8 cellular contexts compared by ENCODE assay signal in the genomic region with DNA sequence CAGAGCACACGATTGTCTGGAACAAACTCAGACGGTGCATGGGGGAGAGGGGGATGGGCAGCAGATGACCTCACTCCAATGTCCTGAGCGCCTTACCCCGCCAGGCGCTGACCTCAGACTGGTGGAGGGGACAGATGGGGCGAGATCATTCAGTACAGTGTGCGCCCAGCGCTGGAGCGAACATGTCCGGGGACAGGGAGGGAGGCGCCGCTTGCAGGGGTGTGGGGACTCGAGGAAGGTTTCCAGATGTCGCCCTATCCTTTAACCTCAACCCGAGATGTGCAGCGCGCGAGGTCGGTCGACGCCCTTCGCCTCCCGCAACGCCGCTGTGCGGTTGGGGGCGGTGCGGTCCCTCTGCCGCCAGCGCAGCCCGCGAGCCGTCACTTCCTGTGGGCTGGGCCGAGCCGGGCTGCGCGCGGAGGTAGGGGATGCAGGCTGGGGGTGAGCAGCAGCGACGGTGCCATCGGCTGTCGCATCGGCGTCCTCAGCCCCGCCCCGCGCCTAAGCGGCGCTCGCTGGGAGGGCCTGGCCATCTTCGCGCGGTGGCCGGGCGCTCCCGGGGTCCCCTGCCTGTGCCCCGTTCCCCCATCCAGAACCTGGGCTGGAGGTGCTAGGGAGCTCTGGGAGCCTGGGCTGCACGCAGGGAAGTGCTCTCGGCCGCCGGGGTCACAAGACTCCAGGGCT. TPM values are rescaled to one million over a fixed set of nuclear protein-coding genes. Genes with fewer than 3 reads are reported as not detected.
A peak's percentile ranks its signal among the peaks of the same experiment; 100 is the strongest.
DNase-seq lines count a peak whose midpoint lies in the region; ATAC-seq and TF ChIP-seq lines count a peak whose summit lies in the region.

No MANE protein-coding gene starts in this region.

- H3K9me3 Mint-ChIP-seq in CD4-positive, alpha-beta T cell: no peaks in the 10 kb centered on the region
- no peaks in the 10 kb centered on the region for H3K9me3 Mint-ChIP-seq in effector memory CD8-positive, alpha-beta T cell
- H3K9me3 Mint-ChIP-seq in memory B cell: no peaks in the 10 kb centered on the region

- no peaks in the 10 kb centered on the region for H3K9me2 ChIP-seq in HCT116 (ENCODE audit: insufficient read depth)

- H2AFZ ChIP-seq in HCT116 (ENCODE audit: low read depth, low read length, poor library complexity, severe bottlenecking): no peak overlapping the region

- H3K9ac ChIP-seq in HCT116 (ENCODE audit: low read length): peak overlapping the region; percentile 78

- TF ChIP-seq CTCF in CD4-positive, alpha-beta T cell (IDR thresholded peaks at IDR 0.05): no peak
- 0 out of 6 replicates have a peak, but pooled peaks of 1 of the 3 experiments have one; percentile 15 for TF ChIP-seq CTCF in HCT116 (IDR thresholded peaks at IDR 0.05 in 2 of 3, conservative IDR thresholded peaks at IDR 0.05 in 1 of 3; ENCODE audit: borderline replicate concordance in 1 of 3, insufficient read depth in 1 of 3, low read depth in 2 of 3, low read length in 2 of 3)

- intact Hi-C loops in CD4-positive, alpha-beta T cell (cut with DNase I, micrococcal nuclease): loop anchor here (2.0 to 10.0 kb wide), 4 partner anchors 31 to 423 kb away; a partner anchor contains a TSS
- intact Hi-C loops in HCT116 (cut with micrococcal nuclease): no loop called here

- no peak for TF ChIP-seq RAD21 in HCT116 (IDR thresholded peaks at IDR 0.05; ENCODE audit: low read depth)

- no peaks in the 10 kb centered on the region for H3K79me2 ChIP-seq in HCT116 (ENCODE audit: insufficient read depth, low read length)

- RAD21 ChIA-PET in HCT116 (lab: Charles Lee; ENCODE audit: low non-redundant PET in 1 of 2, low total read pairs in 2 of 2, uncharacterized antibody in 2 of 2, unreplicated experiment in 2 of 2): no interaction called here

- H3K36me3 Mint-ChIP-seq in CD4-positive, alpha-beta T cell (ENCODE audit: low read depth): no peaks in the 10 kb centered on the region
- peaks cover 9% of the 10 kb centered on the region for H3K36me3 Mint-ChIP-seq in effector memory CD8-positive, alpha-beta T cell (ENCODE audit: insufficient read depth)
- H3K36me3 Mint-ChIP-seq in memory B cell: no peaks in the 10 kb centered on the region

- peak; percentile 91 for ATAC-seq in CD4-positive, alpha-beta T cell (ENCODE audit: poor library complexity)
- ATAC-seq in HCT116 (peak; percentile 96), memory B cell (ENCODE audit: low read depth) (peak; percentile 88), HG03095 (IDR thresholded peaks at IDR 0.05; ENCODE audit: unreplicated experiment) (no peak)
- ATAC-seq in effector memory CD8-positive, alpha-beta T cell (replicated peaks): peak; percentile 92

- TF ChIP-seq POLR2A in HCT116 (IDR thresholded peaks at IDR 0.05; ENCODE audit: borderline replicate concordance, extremely low read depth, insufficient read depth, insufficient read length): peak; percentile 96

- H4K20me1 ChIP-seq in HCT116 (ENCODE audit: insufficient read depth): no peaks in the 10 kb centered on the region

- no TSS peak for BruUV-seq in HCT116 (replicated peaks; lab: Mats Ljungman, UMichigan)

- POLR2A ChIA-PET in CD4-positive, alpha-beta T cell (lab: Charles Lee): interaction anchor here (1.0 to 2.5 kb wide), 3 partner anchors 10 to 52 kb away, joined by 3 to 11 read pairs (median 10); a partner anchor contains a TSS
- POLR2A ChIA-PET in HCT116 (lab: Charles Lee): interaction anchor here (1.4 to 2.5 kb wide), 3 partner anchors 9 to 53 kb away, joined by 3 to 11 read pairs (median 10); a partner anchor contains a TSS

- H3K4me1 ChIP-seq in HCT116 (ENCODE audit: control insufficient read depth in 1 of 2, insufficient read depth in 2 of 2, low read length in 2 of 2): peaks cover 13 to 28% of the 10 kb centered on the region in 2 experiments

- CTCF ChIA-PET in CD4-positive, alpha-beta T cell (lab: Charles Lee): no interaction called here
- CTCF ChIA-PET in HCT116 (lab: Charles Lee): interaction anchor here (1.1 to 1.9 kb wide), 3 partner anchors 10 to 24 kb away, joined by 3 to 8 read pairs (median 3); a partner anchor contains a TSS

- H3K27ac Mint-ChIP-seq in CD4-positive, alpha-beta T cell: peak overlapping the region; percentile 89
- peak overlapping the region; percentile 78 to 91 for H3K27ac Mint-ChIP-seq in effector memory CD8-positive, alpha-beta T cell
- H3K27ac Mint-ChIP-seq in memory B cell: no peak overlapping the region

- H3K27me3 Mint-ChIP-seq in CD4-positive, alpha-beta T cell: peaks cover 2% of the 10 kb centered on the region
- H3K27me3 Mint-ChIP-seq in effector memory CD8-positive, alpha-beta T cell: peaks cover 0 to 9% of the 10 kb centered on the region in 2 donors
- H3K27me3 Mint-ChIP-seq in memory B cell: peaks cover 17% of the 10 kb centered on the region

- peak overlapping the region; percentile 91 for H3K4me3 Mint-ChIP-seq in CD4-positive, alpha-beta T cell
- H3K4me3 Mint-ChIP-seq in effector memory CD8-positive, alpha-beta T cell: peak overlapping the region; percentile 79 to 89
- peak overlapping the region; percentile 89 for H3K4me3 Mint-ChIP-seq in memory B cell

- H3K4me3 ChIP-seq in HCT116 (replicated peaks in 1 of 2; ENCODE audit: low read depth in 1 of 2, low read length in 2 of 2): peak overlapping the region; percentile 57 to 78

- DNase-seq in CD4-positive, alpha-beta T cell: peak; percentile 61 to 85 (median 74)
- peak; percentile 57 for DNase-seq in HCT116 (ENCODE audit: low read depth, low spot score)
- DNase-seq in NCI-H69 (lab: John Stamatoyannopoulos, UW): peak; percentile 91
- DNase-seq in activated CD8-positive, alpha-beta memory T cell treated with anti-CD3 and anti-CD28 coated beads for 24 hours: peak; percentile 86
- DNase-seq in effector memory CD8-positive, alpha-beta T cell: peak; percentile 71 to 80 (median 72)
- DNase-seq in memory B cell (ENCODE audit: low spot score in 2 of 2): peak in 1 of 2 donors; percentile 48
- peak; percentile 57 for DNase-seq in stimulated activated CD8-positive, alpha-beta memory T cell treated with anti-CD3 and anti-CD28 coated beads, Interleukin-12 subunit alpha, Interleukin-12 subunit beta, amount 100 ng/mL, for 1 hour (ENCODE audit: low read depth)

- peaks cover 29% of the 10 kb centered on the region for H3K4me1 Mint-ChIP-seq in CD4-positive, alpha-beta T cell (ENCODE audit: low read depth)
- H3K4me1 Mint-ChIP-seq in effector memory CD8-positive, alpha-beta T cell (ENCODE audit: low read depth in 2 of 2): peaks cover 14 to 18% of the 10 kb centered on the region in 2 donors
- peaks cover 8% of the 10 kb centered on the region for H3K4me1 Mint-ChIP-seq in memory B cell

- no peaks in the 10 kb centered on the region for H3K9me3 ChIP-seq in CD4-positive, alpha-beta T cell (ENCODE audit: control insufficient read depth, low read length)
- no peaks in the 10 kb centered on the region for H3K9me3 ChIP-seq in HCT116 (ENCODE audit: control insufficient read depth in 1 of 2, insufficient read depth in 1 of 2, low read depth in 1 of 2, low read length in 2 of 2)

- H3K27me3 ChIP-seq in CD4-positive, alpha-beta T cell (ENCODE audit: control insufficient read depth, insufficient read depth, low read length): no peaks in the 10 kb centered on the region
- H3K27me3 ChIP-seq in HCT116 (ENCODE audit: insufficient read depth, low read length): no peaks in the 10 kb centered on the region

- peak overlapping the region; percentile 53 for H3K27ac ChIP-seq in CD4-positive, alpha-beta T cell (ENCODE audit: low read depth, low read length)
- peak overlapping the region; percentile 76 for H3K27ac ChIP-seq in HCT116 (ENCODE audit: low read depth, low read length)

- peak overlapping the region; percentile 93 for H3K4me2 ChIP-seq in HCT116 (ENCODE audit: low read length)

- H3K36me3 ChIP-seq in HCT116 (ENCODE audit: control insufficient read depth in 1 of 2, insufficient read depth in 2 of 2, low read length in 2 of 2): no peaks in the 10 kb centered on the region

TF ChIP-seq in HCT116, 20 proteins besides CTCF, POLR2A, EP300 and RAD21 (continues in another document):
- peak; percentile 32; the same call in 1 of the 2 replicates for TF ChIP-seq SP1 (IDR thresholded peaks at IDR 0.05; ENCODE audit: low read depth)
- TF ChIP-seq, protein P1, sequence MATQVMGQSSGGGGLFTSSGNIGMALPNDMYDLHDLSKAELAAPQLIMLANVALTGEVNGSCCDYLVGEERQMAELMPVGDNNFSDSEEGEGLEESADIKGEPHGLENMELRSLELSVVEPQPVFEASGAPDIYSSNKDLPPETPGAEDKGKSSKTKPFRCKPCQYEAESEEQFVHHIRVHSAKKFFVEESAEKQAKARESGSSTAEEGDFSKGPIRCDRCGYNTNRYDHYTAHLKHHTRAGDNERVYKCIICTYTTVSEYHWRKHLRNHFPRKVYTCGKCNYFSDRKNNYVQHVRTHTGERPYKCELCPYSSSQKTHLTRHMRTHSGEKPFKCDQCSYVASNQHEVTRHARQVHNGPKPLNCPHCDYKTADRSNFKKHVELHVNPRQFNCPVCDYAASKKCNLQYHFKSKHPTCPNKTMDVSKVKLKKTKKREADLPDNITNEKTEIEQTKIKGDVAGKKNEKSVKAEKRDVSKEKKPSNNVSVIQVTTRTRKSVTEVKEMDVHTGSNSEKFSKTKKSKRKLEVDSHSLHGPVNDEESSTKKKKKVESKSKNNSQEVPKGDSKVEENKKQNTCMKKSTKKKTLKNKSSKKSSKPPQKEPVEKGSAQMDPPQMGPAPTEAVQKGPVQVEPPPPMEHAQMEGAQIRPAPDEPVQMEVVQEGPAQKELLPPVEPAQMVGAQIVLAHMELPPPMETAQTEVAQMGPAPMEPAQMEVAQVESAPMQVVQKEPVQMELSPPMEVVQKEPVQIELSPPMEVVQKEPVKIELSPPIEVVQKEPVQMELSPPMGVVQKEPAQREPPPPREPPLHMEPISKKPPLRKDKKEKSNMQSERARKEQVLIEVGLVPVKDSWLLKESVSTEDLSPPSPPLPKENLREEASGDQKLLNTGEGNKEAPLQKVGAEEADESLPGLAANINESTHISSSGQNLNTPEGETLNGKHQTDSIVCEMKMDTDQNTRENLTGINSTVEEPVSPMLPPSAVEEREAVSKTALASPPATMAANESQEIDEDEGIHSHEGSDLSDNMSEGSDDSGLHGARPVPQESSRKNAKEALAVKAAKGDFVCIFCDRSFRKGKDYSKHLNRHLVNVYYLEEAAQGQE (IDR thresholded peaks at IDR 0.05; ENCODE audit: low read depth): no peak
- peak; percentile 45 for TF ChIP-seq TCF7L2 (IDR thresholded peaks at IDR 0.05; ENCODE audit: borderline replicate concordance, extremely low read depth, insufficient read depth, insufficient read length)
- TF ChIP-seq ZFX (IDR thresholded peaks at IDR 0.05): peak; percentile 49; the same call in 1 of the 2 replicates

RNA-seq across cellular contexts. Expression of a gene that starts 5.3 kb away (rescaled TPM):
- total RNA-seq in CD4-positive, alpha-beta T cell: under 1 TPM in 1 of 2 experiments, not detected in 1; 0.08 TPM
- 26.5 TPM for total RNA-seq in HCT116 (2021; ENCODE audit: unreplicated experiment)
- 16.9 and 17.4 TPM in 2 replicates for polyA plus RNA-seq in HCT116 (2012)

RNA-seq across cellular contexts. Expression of a gene that starts 9.6 kb away (rescaled TPM):
- 10 to 100 TPM; 31.8 to 31.9 TPM for total RNA-seq in CD4-positive, alpha-beta T cell
- total RNA-seq in HCT116 (2021; ENCODE audit: unreplicated experiment): 43.8 TPM
- 37.7 and 58.1 TPM in 2 replicates for polyA plus RNA-seq in HCT116 (2012)

RNA-seq across cellular contexts. Expression of a gene that starts 30.3 kb away (rescaled TPM):
- 1 to 10 TPM; 5.4 to 7.1 TPM for total RNA-seq in CD4-positive, alpha-beta T cell
- 80.5 TPM for total RNA-seq in HCT116 (2021; ENCODE audit: unreplicated experiment)
- 82.8 and 104 TPM in 2 replicates for polyA plus RNA-seq in HCT116 (2012)

RNA-seq across cellular contexts. Expression of a gene that starts 46.4 kb away (rescaled TPM):
- not detected for total RNA-seq in CD4-positive, alpha-beta T cell
- total RNA-seq in HCT116 (2021; ENCODE audit: unreplicated experiment): not detected
- not detected in 2 replicates for polyA plus RNA-seq in HCT116 (2012)

RNA-seq across cellular contexts. Expression of a gene that starts 58.0 kb away (rescaled TPM):
- not detected for total RNA-seq in CD4-positive, alpha-beta T cell
- not detected for total RNA-seq in HCT116 (2021; ENCODE audit: unreplicated experiment)
- polyA plus RNA-seq in HCT116 (2012): 0.04 and 0.07 TPM in 2 replicates

Comparison
In these comparisons a context has a peak if more than half of its experiments do, and no peak if none do; other contexts are left out.
1. RNA of a gene that starts 5.3 kb away (total RNA-seq): 26.5 TPM in HCT116 (single experiment); 0.08 TPM in CD4-positive, alpha-beta T cell; every median in the first group is over 10 times any median in the second.
2. RNA of a gene that starts 30.3 kb away (total RNA-seq): 80.5 TPM in HCT116 (single experiment); 5.4 to 7.1 TPM in CD4-positive, alpha-beta T cell; every median in the first group is over 10 times any median in the second.
3. Peak in every context shown above with its lines, with median percentiles within 50 percentile points of each other: H3K4me3 Mint-ChIP-seq.